Comparison of ENCODE assay signal across 16 cellular contexts in genomic region chr3:37910666-37911400, GRCh38. TPM values are rescaled to one million over a fixed set of nuclear protein-coding genes. Genes with fewer than 3 reads are reported as not detected.
DNase-seq lines count a peak whose midpoint lies in the region; TF ChIP-seq lines count a peak whose summit lies in the region.
"Had no signal": no experiment of that assay in that cellular context is flagged by ENCODE, and none has a peak within 500 bp of the region (broad histone marks: within the 10 kb centered on the region; RNA-seq: fewer than 3 reads in every experiment).

No MANE protein-coding gene starts in this region.

- 43% methylated on average over 4 of the region's 4 CpGs for WGBS in hepatocyte (ENCODE audit: low lambda C conversion rate, missing lambda C conversion rate)
- 73 to 89% (median 82%) methylated on average over 4 of the region's 4 CpGs for WGBS in adrenal gland, 4 donors

- peaks cover 50% of the 10 kb centered on the region for H3K4me1 Mint-ChIP-seq in neural crest cell
- H3K4me1 Mint-ChIP-seq in activated T-helper 2 cell treated with anti-CD3 and anti-CD28 coated beads, Interferon-gamma antibody, Interleukin-2, Interleukin-4, amounts not matched to agents 10 μg/mL and 5 μg/mL and 100 μg/mL, durations not matched to agents 14 hours and 24 hours and 36 hours (ENCODE audit: low read depth) = peaks cover 32% of the 10 kb centered on the region

- H3K27ac ChIP-seq in hepatocyte = peak overlapping the region; percentile 39
- no peak overlapping the region for H3K27ac ChIP-seq in MM.1S (ENCODE audit: low read length)
- no peak overlapping the region for H3K27ac ChIP-seq in adrenal gland
- H3K27ac ChIP-seq: prostate gland had no signal

- H3K27me3 Mint-ChIP-seq in neural crest cell (ENCODE audit: low read depth) = no peaks in the 10 kb centered on the region
- H3K27me3 Mint-ChIP-seq in activated T-helper 2 cell treated with anti-CD3 and anti-CD28 coated beads, Interferon-gamma antibody, Interleukin-2, Interleukin-4, amounts not matched to agents 10 μg/mL and 5 μg/mL and 100 μg/mL, durations not matched to agents 14 hours and 24 hours and 36 hours (ENCODE audit: low read depth) = peaks cover 14% of the 10 kb centered on the region
- H3K27me3 Mint-ChIP-seq: stimulated activated naive CD8-positive, alpha-beta T cell treated with anti-CD3 and anti-CD28 coated beads, Interleukin-15, Interleukin-2, amounts not matched to agents 100 ng/mL and 50 ng/mL, for 24 hours; T-cell had no signal

- TF ChIP-seq CTCF in hepatocyte (IDR thresholded peaks at IDR 0.05; ENCODE audit: poor library complexity) = no peak
- TF ChIP-seq CTCF in neural crest cell (conservative IDR thresholded peaks at IDR 0.05) = no peak
- TF ChIP-seq CTCF in MM.1S (IDR thresholded peaks at IDR 0.05; ENCODE audit: low read length) = no peak
- no peak for TF ChIP-seq CTCF in adrenal gland (IDR thresholded peaks at IDR 0.05)

- H3K9ac ChIP-seq in MM.1S (ENCODE audit: low read length) = no peak overlapping the region

- H3K4me2 ChIP-seq in hepatocyte = no peak overlapping the region
- H3K4me2 ChIP-seq in MM.1S (ENCODE audit: low read depth, low read length) = no peak overlapping the region

- H3K9me2 ChIP-seq in hepatocyte (replicated peaks; ENCODE audit: insufficient read depth) (no peaks in the 10 kb centered on the region), MM.1S (replicated peaks; ENCODE audit: insufficient read depth, low read length) (no peaks in the 10 kb centered on the region)

- H3F3A ChIP-seq in MM.1S (ENCODE audit: insufficient read depth, low read length) = peaks cover 16% of the 10 kb centered on the region

- H3K79me2 ChIP-seq in hepatocyte (peaks cover 67% of the 10 kb centered on the region), MM.1S (ENCODE audit: low read length) (no peaks in the 10 kb centered on the region)

- intact Hi-C loops in activated T-helper 2 cell treated with anti-CD3 and anti-CD28 coated beads, Interferon-gamma antibody, Interleukin-2, Interleukin-4, amounts not matched to agents 10 μg/mL and 5 μg/mL and 100 μg/mL, durations not matched to agents 14 hours and 24 hours and 36 hours (cut with micrococcal nuclease) = no loop called here
- intact Hi-C loops in adrenal gland (cut with DNase I) = no loop called here

- H3K4me1 ChIP-seq in hepatocyte (ENCODE audit: insufficient read depth) (peaks cover 25% of the 10 kb centered on the region), MM.1S (ENCODE audit: low read length) (peaks cover 34% of the 10 kb centered on the region), adrenal gland (replicated peaks in 1 of 2) (peaks cover 16 to 17% of the 10 kb centered on the region in 2 donors)
- H3K4me1 ChIP-seq: prostate gland had no signal

- DNase-seq in CD1c-positive myeloid dendritic cell (ENCODE audit: extremely low spot score) = peak; percentile 17
- DNase-seq in SW480 (ENCODE audit: low spot score) = peak; percentile 66
- no peak for DNase-seq in hepatocyte (ENCODE audit: low spot score)
- no peak for DNase-seq in neural crest cell (ENCODE audit: low read depth, low spot score)
- DNase-seq in GF-D8 (lab: John Stamatoyannopoulos, UW) = no peak
- DNase-seq in activated T-helper 2 cell treated with anti-CD3 and anti-CD28 coated beads, Interferon-gamma antibody, Interleukin-2, Interleukin-4, amounts not matched to agents 10 μg/mL and 5 μg/mL and 100 μg/mL, durations not matched to agents 14 hours and 24 hours and 36 hours (ENCODE audit: low spot score) = no peak
- no peak for DNase-seq in MM.1S
- DNase-seq in adrenal gland = no peak
- DNase-seq: caudate nucleus; CD8-positive, alpha-beta T cell; effector memory CD8-positive, alpha-beta T cell; NCI-H1436; NCI-H2171 treated with DMSO at 0.1 percent for 48 hours; T-cell had no signal

- H3K9me3 ChIP-seq in hepatocyte (ENCODE audit: low read depth) (no peaks in the 10 kb centered on the region), MM.1S (replicated peaks; ENCODE audit: insufficient read depth, low read length) (no peaks in the 10 kb centered on the region), adrenal gland (replicated peaks in 1 of 3) (no peaks in the 10 kb centered on the region)
- H3K9me3 ChIP-seq: prostate gland had no signal

- H3K36me3 ChIP-seq in hepatocyte (replicated peaks; ENCODE audit: insufficient read depth, low read depth) = no peaks in the 10 kb centered on the region
- H3K36me3 ChIP-seq in MM.1S (replicated peaks; ENCODE audit: insufficient read depth, low read length) = no peaks in the 10 kb centered on the region
- no peaks in the 10 kb centered on the region for H3K36me3 ChIP-seq in adrenal gland (replicated peaks in 1 of 2)
- H3K36me3 ChIP-seq: prostate gland had no signal

- H3K4me3 ChIP-seq in hepatocyte (no peak overlapping the region), MM.1S (ENCODE audit: low read length) (no peak overlapping the region), adrenal gland (no peak overlapping the region)
- H3K4me3 ChIP-seq: prostate gland had no signal

- H3K27ac Mint-ChIP-seq in neural crest cell (ENCODE audit: unreplicated experiment) = peak overlapping the region; percentile 98
- no peak overlapping the region for H3K27ac Mint-ChIP-seq in activated T-helper 2 cell treated with anti-CD3 and anti-CD28 coated beads, Interferon-gamma antibody, Interleukin-2, Interleukin-4, amounts not matched to agents 10 μg/mL and 5 μg/mL and 100 μg/mL, durations not matched to agents 14 hours and 24 hours and 36 hours
- H3K27ac Mint-ChIP-seq: CD8-positive, alpha-beta T cell; effector memory CD8-positive, alpha-beta T cell; stimulated activated naive CD8-positive, alpha-beta T cell treated with anti-CD3 and anti-CD28 coated beads, Interleukin-15, Interleukin-2, amounts not matched to agents 100 ng/mL and 50 ng/mL, for 24 hours; T-cell had no signal

- peak overlapping the region; percentile 14 for H3K4me3 Mint-ChIP-seq in neural crest cell
- H3K4me3 Mint-ChIP-seq in activated T-helper 2 cell treated with anti-CD3 and anti-CD28 coated beads, Interferon-gamma antibody, Interleukin-2, Interleukin-4, amounts not matched to agents 10 μg/mL and 5 μg/mL and 100 μg/mL, durations not matched to agents 14 hours and 24 hours and 36 hours (ENCODE audit: low read depth) = no peak overlapping the region
- H3K4me3 Mint-ChIP-seq: CD8-positive, alpha-beta T cell; effector memory CD8-positive, alpha-beta T cell; stimulated activated naive CD8-positive, alpha-beta T cell treated with anti-CD3 and anti-CD28 coated beads, Interleukin-15, Interleukin-2, amounts not matched to agents 100 ng/mL and 50 ng/mL, for 24 hours; T-cell had no signal

- no peaks in the 10 kb centered on the region for H3K9me3 Mint-ChIP-seq in neural crest cell
- peaks cover 7% of the 10 kb centered on the region for H3K9me3 Mint-ChIP-seq in activated T-helper 2 cell treated with anti-CD3 and anti-CD28 coated beads, Interferon-gamma antibody, Interleukin-2, Interleukin-4, amounts not matched to agents 10 μg/mL and 5 μg/mL and 100 μg/mL, durations not matched to agents 14 hours and 24 hours and 36 hours
- H3K9me3 Mint-ChIP-seq: effector memory CD8-positive, alpha-beta T cell had no signal

- TF ChIP-seq POLR2A in adrenal gland (IDR thresholded peaks at IDR 0.05) = no peak

- peaks cover 2% of the 10 kb centered on the region for H4K20me1 ChIP-seq in hepatocyte (ENCODE audit: insufficient read depth, poor library complexity, severe bottlenecking)
- no peaks in the 10 kb centered on the region for H4K20me1 ChIP-seq in MM.1S (ENCODE audit: insufficient read depth, low read length)

- H3K36me3 Mint-ChIP-seq in neural crest cell (ENCODE audit: low read depth) = peaks cover 11% of the 10 kb centered on the region
- H3K36me3 Mint-ChIP-seq in activated T-helper 2 cell treated with anti-CD3 and anti-CD28 coated beads, Interferon-gamma antibody, Interleukin-2, Interleukin-4, amounts not matched to agents 10 μg/mL and 5 μg/mL and 100 μg/mL, durations not matched to agents 14 hours and 24 hours and 36 hours (ENCODE audit: low read depth) = no peaks in the 10 kb centered on the region
- H3K36me3 Mint-ChIP-seq: CD8-positive, alpha-beta T cell; T-cell had no signal

- no peak overlapping the region for H2AFZ ChIP-seq in hepatocyte
- no peak overlapping the region for H2AFZ ChIP-seq in MM.1S (ENCODE audit: low read length)

- H3K27me3 ChIP-seq in hepatocyte (no peaks in the 10 kb centered on the region), MM.1S (replicated peaks; ENCODE audit: insufficient read depth, low read length) (no peaks in the 10 kb centered on the region), adrenal gland (no peaks in the 10 kb centered on the region)

RNA-seq across cellular contexts. Expression of gene CTDSPL, which starts 49.2 kb away (rescaled TPM):
- total RNA-seq in hepatocyte (32.1 and 33.7 TPM in 2 replicates), neural crest cell (36.8 and 42.2 TPM in 2 replicates), adrenal gland (10 to 100 TPM in 7 of 8 donors, 1 to 10 TPM in 1; 9.7 to 27.7 (median 18.6) TPM)
- polyA plus RNA-seq in hepatocyte (29.2 and 39.9 TPM in 2 replicates), adrenal gland (10 to 100 TPM in 2 of 3 donors, 1 to 10 TPM in 1; 6.4 to 12.7 (median 10.9) TPM)
- total RNA-seq in activated T-helper 2 cell treated with anti-CD3 and anti-CD28 coated beads, Interferon-gamma antibody, Interleukin-2, Interleukin-4, amounts not matched to agents 10 μg/mL and 5 μg/mL and 100 μg/mL, durations not matched to agents 14 hours and 24 hours and 36 hours = 8.7 and 11.8 TPM in 2 replicates

Comparison
In these comparisons a context has a peak if more than half of its experiments do, and no peak if none do; other contexts are left out.
1. DNase-seq: peak in CD1c-positive myeloid dendritic cell (single experiment) and SW480 (single experiment); none in hepatocyte (single experiment), neural crest cell (single experiment), GF-D8 (single experiment), activated T-helper 2 cell treated with anti-CD3 and anti-CD28 coated beads, Interferon-gamma antibody, Interleukin-2, Interleukin-4, amounts not matched to agents 10 μg/mL and 5 μg/mL and 100 μg/mL, durations not matched to agents 14 hours and 24 hours and 36 hours (single experiment), MM.1S (single experiment) and adrenal gland (0 of 7).